Comparison of ENCODE assay signal across 9 cellular contexts in the genomic region with DNA sequence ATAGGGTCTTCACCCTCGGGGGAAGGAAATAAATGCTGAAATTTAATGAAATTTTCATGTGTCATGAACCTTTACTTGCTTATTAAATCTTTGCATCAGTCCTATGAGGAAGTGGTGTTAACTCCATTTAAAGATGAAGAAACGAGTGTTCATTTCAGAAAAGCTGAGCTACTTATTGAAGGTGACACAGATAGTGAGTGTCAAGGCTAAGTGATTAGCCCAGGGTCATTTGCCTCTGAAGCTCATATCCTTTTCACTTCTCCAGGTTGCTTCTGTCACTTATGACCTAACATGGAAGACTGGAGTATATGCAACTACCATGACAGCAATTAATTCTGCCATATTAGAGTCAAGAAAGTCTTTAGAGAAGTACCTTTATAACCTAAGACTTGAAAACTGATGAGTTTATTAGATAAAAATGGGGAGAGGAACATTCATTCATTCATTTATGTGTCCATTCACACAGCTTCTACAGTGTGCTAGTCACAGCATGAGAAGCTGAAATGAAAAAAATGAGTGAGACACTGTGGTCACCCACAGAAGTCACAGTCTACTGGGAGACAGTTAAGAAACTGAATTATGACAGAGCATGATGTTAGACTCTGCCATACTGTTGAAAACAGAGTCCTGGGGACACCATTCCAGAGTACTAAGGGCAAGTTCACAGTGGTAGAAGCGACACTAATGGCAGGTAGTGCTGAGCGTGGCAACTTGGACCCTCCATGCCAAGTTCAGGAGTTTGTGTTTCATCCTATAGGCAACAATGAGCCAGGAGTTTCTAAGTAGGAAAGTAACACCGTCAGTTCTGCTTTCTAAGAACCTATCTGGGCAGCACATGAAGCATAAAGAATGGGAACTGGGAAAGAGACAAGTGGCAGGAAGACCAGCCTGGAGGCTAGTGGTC. TPM values are rescaled to one million over a fixed set of nuclear protein-coding genes. Genes with fewer than 3 reads are reported as not detected.
DNase-seq lines count a peak whose midpoint lies in the region; ATAC-seq, FAIRE-seq and TF ChIP-seq lines count a peak whose summit lies in the region.
"Had no signal": no experiment of that assay in that cellular context is flagged by ENCODE, and none has a peak within 500 bp of the region (broad histone marks: within the 10 kb centered on the region; RNA-seq: fewer than 3 reads in every experiment).

No MANE protein-coding gene starts in this region.

- no peak overlapping the region for H3K4me3 ChIP-seq in right atrium auricular region
- H3K4me3 ChIP-seq: left ventricle myocardium inferior had no signal

- no peaks in the 10 kb centered on the region for H3K27me3 ChIP-seq in right atrium auricular region

- no peaks in the 10 kb centered on the region for H3K9me3 ChIP-seq in right atrium auricular region
- H3K9me3 ChIP-seq: left ventricle myocardium inferior had no signal

- no peak for TF ChIP-seq CTCF in right atrium auricular region (IDR thresholded peaks at IDR 0.05)

- no peaks in the 10 kb centered on the region for H3K27me3 Mint-ChIP-seq in activated naive CD8-positive, alpha-beta T cell treated with anti-CD3 and anti-CD28 coated beads, Interleukin-2, amount 50 U/mL, for 24 hours

- H3K27ac Mint-ChIP-seq in activated naive CD8-positive, alpha-beta T cell treated with anti-CD3 and anti-CD28 coated beads, Interleukin-2, amount 50 U/mL, for 24 hours = no peak overlapping the region

- no peak for FAIRE-seq in RCC 7860 (lab: Jason Lieb, UNC)

- peak; percentile 98 for ATAC-seq in GM18511 (IDR thresholded peaks at IDR 0.05; ENCODE audit: unreplicated experiment)
- ATAC-seq in GM19468 (IDR thresholded peaks at IDR 0.05; ENCODE audit: extremely low read depth, unreplicated experiment) = peak; percentile 91
- peak; percentile 95 for ATAC-seq in HG03060 (IDR thresholded peaks at IDR 0.05; ENCODE audit: low read depth, unreplicated experiment)
- peak; percentile 84 for ATAC-seq in activated naive CD8-positive, alpha-beta T cell treated with anti-CD3 and anti-CD28 coated beads, Interleukin-2, amount 50 U/mL, for 24 hours

- no peak overlapping the region for H3K27ac ChIP-seq in right atrium auricular region
- H3K27ac ChIP-seq: left ventricle myocardium inferior had no signal

- H3K4me1 ChIP-seq in right atrium auricular region = no peaks in the 10 kb centered on the region

- no peaks in the 10 kb centered on the region for H3K9me3 Mint-ChIP-seq in activated naive CD8-positive, alpha-beta T cell treated with anti-CD3 and anti-CD28 coated beads, Interleukin-2, amount 50 U/mL, for 24 hours

- DNase-seq in activated naive CD8-positive, alpha-beta T cell treated with anti-CD3 and anti-CD28 coated beads, Interleukin-2, amount 50 U/mL, for 24 hours = no peak
- no peak for DNase-seq in NCI-H748 treated with DMSO at 0.1 percent for 48 hours (lab: John Stamatoyannopoulos, UW)
- DNase-seq in RCC 7860 (ENCODE audit: low spot score) = no peak
- DNase-seq in C1 segment of cervical spinal cord (lab: John Stamatoyannopoulos, UW) = no peak
- DNase-seq in right atrium auricular region (ENCODE audit: low spot score) = no peak
- DNase-seq: left ventricle myocardium inferior had no signal

- H3K4me1 Mint-ChIP-seq in activated naive CD8-positive, alpha-beta T cell treated with anti-CD3 and anti-CD28 coated beads, Interleukin-2, amount 50 U/mL, for 24 hours = peaks cover 16% of the 10 kb centered on the region

- H3K4me3 Mint-ChIP-seq in activated naive CD8-positive, alpha-beta T cell treated with anti-CD3 and anti-CD28 coated beads, Interleukin-2, amount 50 U/mL, for 24 hours = no peak overlapping the region

- H3K36me3 ChIP-seq in right atrium auricular region = no peaks in the 10 kb centered on the region
- H3K36me3 ChIP-seq: left ventricle myocardium inferior had no signal

- H3K36me3 Mint-ChIP-seq in activated naive CD8-positive, alpha-beta T cell treated with anti-CD3 and anti-CD28 coated beads, Interleukin-2, amount 50 U/mL, for 24 hours (ENCODE audit: low read depth) = peaks cover 6% of the 10 kb centered on the region

RNA-seq across cellular contexts. Expression of gene ALPK1, which starts 21.3 kb away (rescaled TPM):
- total RNA-seq in right atrium auricular region = 1 to 10 TPM; 4.2 to 8.1 TPM

RNA-seq across cellular contexts. Expression of gene TIFA, which starts 32.8 kb away (rescaled TPM):
- 10 to 100 TPM in 1 of 2 donors, 1 to 10 TPM in 1; 9.5 to 14.5 TPM for total RNA-seq in right atrium auricular region
